8 cellular contexts compared by ENCODE assay signal in genomic region chr1:91730781-91731732, GRCh38.
DNase-seq lines count a peak whose midpoint lies in the region; ATAC-seq and TF ChIP-seq lines count a peak whose summit lies in the region.

No MANE protein-coding gene starts in this region.

- peak in 2 of 7 experiments; percentile 21 to 30 for DNase-seq in CD8-positive, alpha-beta T cell
- DNase-seq in MM.1S (no peak), neural progenitor cell (ENCODE audit: low spot score) (peak; percentile 24), coronary artery (ENCODE audit: low spot score) (no peak), DMS79 (lab: John Stamatoyannopoulos, UW) (no peak), HK-2 (ENCODE audit: unreplicated experiment) (no peak)
- peak; percentile 8 for DNase-seq in central memory CD4-positive, alpha-beta T cell

- peaks cover 48% of the 10 kb centered on the region for H3K4me1 Mint-ChIP-seq in CD8-positive, alpha-beta T cell (ENCODE audit: low read depth)
- peaks cover 38% of the 10 kb centered on the region for H3K4me1 Mint-ChIP-seq in neural progenitor cell

- H3K4me3 Mint-ChIP-seq in CD8-positive, alpha-beta T cell, result peak overlapping the region; percentile 44
- no peak overlapping the region for H3K4me3 Mint-ChIP-seq in neural progenitor cell

- H3K4me3 ChIP-seq in CD8-positive, alpha-beta T cell (ENCODE audit: low read depth, low read length), result no peak overlapping the region
- no peak overlapping the region for H3K4me3 ChIP-seq in MM.1S (ENCODE audit: low read length)
- no peak overlapping the region for H3K4me3 ChIP-seq in neural progenitor cell
- no peak overlapping the region for H3K4me3 ChIP-seq in coronary artery

- peaks cover 33% of the 10 kb centered on the region for H3K36me3 Mint-ChIP-seq in CD8-positive, alpha-beta T cell
- peaks cover 9% of the 10 kb centered on the region for H3K36me3 Mint-ChIP-seq in neural progenitor cell

- H3K4me2 ChIP-seq in MM.1S (ENCODE audit: low read depth, low read length), result peak overlapping the region; percentile 42
- no peak overlapping the region for H3K4me2 ChIP-seq in neural progenitor cell

- peak; percentile 49 for ATAC-seq in CD8-positive, alpha-beta T cell
- ATAC-seq in HG03175 (IDR thresholded peaks at IDR 0.05; ENCODE audit: unreplicated experiment), result no peak

- CTCF ChIA-PET in CD8-positive, alpha-beta T cell (lab: Charles Lee), result interaction anchor here (1.1 kb wide), 1 partner anchor 220 kb away, joined by 4 read pairs; no protein-coding TSS in a partner anchor

- H3K9me2 ChIP-seq in MM.1S (replicated peaks; ENCODE audit: insufficient read depth, low read length), result no peaks in the 10 kb centered on the region

- H3F3A ChIP-seq in MM.1S (ENCODE audit: insufficient read depth, low read length) (no peaks in the 10 kb centered on the region), neural progenitor cell (ENCODE audit: low read depth) (no peaks in the 10 kb centered on the region)

- no peaks in the 10 kb centered on the region for H3K9me3 Mint-ChIP-seq in CD8-positive, alpha-beta T cell
- H3K9me3 Mint-ChIP-seq in neural progenitor cell, result no peaks in the 10 kb centered on the region

- POLR2A ChIA-PET in CD8-positive, alpha-beta T cell (lab: Charles Lee), result no interaction called here

- no peaks in the 10 kb centered on the region for H3K36me3 ChIP-seq in CD8-positive, alpha-beta T cell (ENCODE audit: insufficient read depth, low read length)
- H3K36me3 ChIP-seq in MM.1S (replicated peaks; ENCODE audit: insufficient read depth, low read length) (no peaks in the 10 kb centered on the region), neural progenitor cell (no peaks in the 10 kb centered on the region)

- no peaks in the 10 kb centered on the region for H3K27me3 ChIP-seq in CD8-positive, alpha-beta T cell (ENCODE audit: insufficient read depth, low read length)
- no peaks in the 10 kb centered on the region for H3K27me3 ChIP-seq in MM.1S (replicated peaks; ENCODE audit: insufficient read depth, low read length)
- H3K27me3 ChIP-seq in neural progenitor cell, result no peaks in the 10 kb centered on the region

- H4K20me1 ChIP-seq in MM.1S (ENCODE audit: insufficient read depth, low read length) (no peaks in the 10 kb centered on the region), neural progenitor cell (ENCODE audit: low read depth) (no peaks in the 10 kb centered on the region)

- no peak for TF ChIP-seq CTCF in CD8-positive, alpha-beta T cell (IDR thresholded peaks at IDR 0.05)
- TF ChIP-seq CTCF in MM.1S (IDR thresholded peaks at IDR 0.05; ENCODE audit: low read length), result no peak
- TF ChIP-seq CTCF in neural progenitor cell (IDR thresholded peaks at IDR 0.05), result no peak
- no peak for TF ChIP-seq CTCF in coronary artery (IDR thresholded peaks at IDR 0.05)

- no peaks in the 10 kb centered on the region for H3K9me3 ChIP-seq in CD8-positive, alpha-beta T cell (ENCODE audit: low read length)
- no peaks in the 10 kb centered on the region for H3K9me3 ChIP-seq in MM.1S (replicated peaks; ENCODE audit: insufficient read depth, low read length)
- no peaks in the 10 kb centered on the region for H3K9me3 ChIP-seq in neural progenitor cell (ENCODE audit: low read depth)

- intact Hi-C loops in CD8-positive, alpha-beta T cell (cut with DNase I, micrococcal nuclease), result loop anchor here in 1 of 2 experiments (5.0 kb wide), 1 partner anchor 71 kb away; no protein-coding TSS in a partner anchor

- H3K79me2 ChIP-seq in MM.1S (ENCODE audit: low read length) (no peaks in the 10 kb centered on the region), neural progenitor cell (ENCODE audit: low read depth) (no peaks in the 10 kb centered on the region)

- no peaks in the 10 kb centered on the region for H3K27me3 Mint-ChIP-seq in CD8-positive, alpha-beta T cell (ENCODE audit: low read depth)
- H3K27me3 Mint-ChIP-seq in neural progenitor cell (ENCODE audit: insufficient read depth, low read depth), result peaks cover 3% of the 10 kb centered on the region

- no peak overlapping the region for H2AFZ ChIP-seq in MM.1S (ENCODE audit: low read length)
- H2AFZ ChIP-seq in neural progenitor cell (replicated peaks), result no peak overlapping the region

- H3K4me1 ChIP-seq in CD8-positive, alpha-beta T cell (ENCODE audit: insufficient read depth, low read length), result peaks cover 32% of the 10 kb centered on the region
- peaks cover 14% of the 10 kb centered on the region for H3K4me1 ChIP-seq in MM.1S (ENCODE audit: low read length)
- H3K4me1 ChIP-seq in neural progenitor cell, result peaks cover 16% of the 10 kb centered on the region

- H3K27ac ChIP-seq in CD8-positive, alpha-beta T cell (ENCODE audit: low read depth, low read length), result no peak overlapping the region
- H3K27ac ChIP-seq in MM.1S (ENCODE audit: low read length) (no peak overlapping the region), neural progenitor cell (no peak overlapping the region), coronary artery (peak overlapping the region in 1 of 2 donors; percentile 18)

- no peak overlapping the region for H3K9ac ChIP-seq in MM.1S (ENCODE audit: low read length)
- no peak overlapping the region for H3K9ac ChIP-seq in neural progenitor cell

- H3K27ac Mint-ChIP-seq in CD8-positive, alpha-beta T cell, result peak overlapping the region; percentile 57
- H3K27ac Mint-ChIP-seq in neural progenitor cell, result peak overlapping the region; percentile 89

Comparison
In these comparisons a context has a peak if more than half of its experiments do, and no peak if none do; other contexts are left out.
1. DNase-seq: peak in central memory CD4-positive, alpha-beta T cell (single experiment) and neural progenitor cell (single experiment); none in MM.1S (single experiment), coronary artery (single experiment), DMS79 (single experiment) and HK-2 (single experiment).